ENCODE assay signal across 22 cellular contexts in genomic region chr10:62545155-62545554, GRCh38.
DNase-seq lines count a peak whose midpoint lies in the region; ATAC-seq and TF ChIP-seq lines count a peak whose summit lies in the region.
"Had no signal": no experiment of that assay in that cellular context is flagged by ENCODE, and none has a peak within 500 bp of the region (broad histone marks: within the 10 kb centered on the region; RNA-seq: fewer than 3 reads in every experiment).

No MANE protein-coding gene starts in this region.

- TF ChIP-seq CTCF in NB4 (IDR thresholded peaks at IDR 0.05; ENCODE audit: low read depth, low read length), result no peak
- no peak for TF ChIP-seq CTCF in heart left ventricle (IDR thresholded peaks at IDR 0.05)

- H3K4me1 ChIP-seq in ACC112 (ENCODE audit: control insufficient read depth, insufficient read depth, low read length, unreplicated experiment), result peaks cover 17% of the 10 kb centered on the region
- peaks cover 0 to 47% (median 0%) of the 10 kb centered on the region in 12 donors for H3K4me1 ChIP-seq in heart left ventricle
- peaks cover 13% of the 10 kb centered on the region for H3K4me1 ChIP-seq in skeletal muscle satellite cell (ENCODE audit: control insufficient read depth, insufficient read depth, low read length)
- H3K4me1 ChIP-seq: tibial artery had no signal

- WGBS in heart left ventricle, 4 donors, result 73 to 80% (median 76%) methylated on average over 3 of the region's 3 CpGs

- H3K79me2 ChIP-seq in ACC112 (ENCODE audit: control insufficient read depth, insufficient read depth, low read length, unreplicated experiment), result no peaks in the 10 kb centered on the region

- no peaks in the 10 kb centered on the region for H3K27me3 ChIP-seq in ACC112 (ENCODE audit: insufficient read depth, low read length)
- peaks cover 0 to 2% (median 0%) of the 10 kb centered on the region in 9 donors for H3K27me3 ChIP-seq in heart left ventricle
- no peaks in the 10 kb centered on the region for H3K27me3 ChIP-seq in skeletal muscle satellite cell (ENCODE audit: control insufficient read depth, insufficient read depth, low read length)
- H3K27me3 ChIP-seq: tibial artery had no signal

- H3K9me3 ChIP-seq in heart left ventricle, result no peaks in the 10 kb centered on the region
- H3K9me3 ChIP-seq in skeletal muscle satellite cell (replicated peaks; ENCODE audit: low read length), result no peaks in the 10 kb centered on the region
- H3K9me3 ChIP-seq: tibial artery had no signal

- H3K4me3 ChIP-seq in ACC112 (ENCODE audit: low read depth, low read length) (peak overlapping the region; percentile 2; the same call in 1 of the 2 replicates), NB4 (ENCODE audit: low read depth, low read length) (no peak overlapping the region), heart left ventricle (no peak overlapping the region), skeletal muscle satellite cell (ENCODE audit: low read length) (peak overlapping the region; percentile 16)
- H3K4me3 ChIP-seq: skin epidermis, tibial artery had no signal

- H3K27ac ChIP-seq in ACC112 (ENCODE audit: low read depth, low read length) (peak overlapping the region; percentile 80), heart left ventricle (peak overlapping the region in 9 of 12 donors; percentile 1 to 83 (median 33))
- H3K27ac ChIP-seq: tibial artery had no signal

- peak overlapping the region; percentile 53 for H3K4me2 ChIP-seq in skeletal muscle satellite cell (ENCODE audit: low read length)

- H3K9ac ChIP-seq in skeletal muscle satellite cell (ENCODE audit: low read depth, low read length), result no peak overlapping the region

- H3K36me3 ChIP-seq in ACC112 (ENCODE audit: insufficient read depth, low read length) (no peaks in the 10 kb centered on the region), heart left ventricle (no peaks in the 10 kb centered on the region), skeletal muscle satellite cell (ENCODE audit: insufficient read depth, low read length) (no peaks in the 10 kb centered on the region)
- H3K36me3 ChIP-seq: tibial artery had no signal

- TF ChIP-seq POLR2A in NB4 (IDR thresholded peaks at IDR 0.05; ENCODE audit: extremely low read depth, insufficient read length) (no peak), heart left ventricle (IDR thresholded peaks at IDR 0.05) (no peak)

- DNase-seq in NB4 (ENCODE audit: low read depth), result peak; percentile 26
- no peak for DNase-seq in heart left ventricle
- no peak for DNase-seq in NCI-H146 (lab: John Stamatoyannopoulos, UW)
- no peak for DNase-seq in posterior cingulate gyrus
- DNase-seq: activated CD8-positive, alpha-beta T cell treated with anti-CD3 and anti-CD28 coated beads for 36 hours; activated naive CD4-positive, alpha-beta T cell; amygdala; C1 segment of cervical spinal cord; cortex of kidney; GOT3; left colon; NCI-H1436; NCI-H510A; stimulated activated CD4-positive, alpha-beta T cell treated with anti-CD3 and anti-CD28 coated beads, Interleukin-2, amount 100 ng/mL, for 48 hours; stimulated activated naive CD4-positive, alpha-beta T cell treated with Interleukin-2 at 50 U/mL for 16 hours had no signal

- peak overlapping the region; percentile 57 for H2AFZ ChIP-seq in ACC112 (ENCODE audit: low read length, unreplicated experiment)

- intact Hi-C loops in heart left ventricle (cut with DNase I) (no loop called here), posterior cingulate gyrus (cut with DNase I) (no loop called here)

- ATAC-seq in heart left ventricle (peak in 3 of 4 donors; percentile 9 to 44 (median 26)), GM19467 (IDR thresholded peaks at IDR 0.05; ENCODE audit: unreplicated experiment) (no peak), HG03135 (IDR thresholded peaks at IDR 0.05; ENCODE audit: unreplicated experiment) (no peak)
- ATAC-seq: activated CD4-positive, CD25-positive, alpha-beta regulatory T cell treated with anti-CD3 and anti-CD28 coated beads, Interleukin-2, amount 50 U/mL, for 24 hours; activated CD8-positive, alpha-beta T cell treated with anti-CD3 and anti-CD28 coated beads for 36 hours; left colon had no signal

Comparison
In these comparisons a context has a peak if more than half of its experiments do, and no peak if none do; other contexts are left out.
1. H3K4me3 ChIP-seq: peak in ACC112 (single experiment) and skeletal muscle satellite cell (single experiment); none in NB4 (single experiment) and heart left ventricle (0 of 12).
2. ATAC-seq: peak in heart left ventricle (3 of 4); none in GM19467 (single experiment) and HG03135 (single experiment).